33 cellular contexts compared by ENCODE assay signal in the genomic region with DNA sequence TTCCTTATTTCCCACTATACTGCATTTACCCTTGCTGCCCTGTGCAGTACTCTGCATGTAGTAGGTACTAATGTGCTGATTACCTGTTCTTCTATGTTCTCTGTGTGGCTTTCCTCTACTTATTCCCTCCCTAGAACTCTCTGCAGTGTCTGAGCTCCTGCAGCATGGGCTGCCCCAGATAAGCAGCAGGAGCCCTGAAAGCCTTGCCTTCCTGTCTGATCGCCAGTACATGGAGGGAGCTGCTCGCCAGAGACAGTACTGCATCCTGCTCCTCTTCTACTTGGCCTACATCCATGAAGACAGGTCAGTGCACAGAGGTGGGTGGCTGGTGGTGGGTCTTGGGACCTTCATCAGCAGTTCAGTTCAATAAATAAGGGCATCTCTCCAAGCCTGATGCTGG. TPM values are rescaled to one million over a fixed set of nuclear protein-coding genes. Genes with fewer than 3 reads are reported as not detected.
"Had no signal": no experiment of that assay in that cellular context is flagged by ENCODE, and none has a peak within 500 bp of the region (broad histone marks: within the 10 kb centered on the region; RNA-seq: fewer than 3 reads in every experiment).

No MANE protein-coding gene starts in this region.

- H3K27me3 Mint-ChIP-seq: activated CD4-positive, alpha-beta memory T cell treated with anti-CD3 and anti-CD28 coated beads for 36 hours; activated CD4-positive, alpha-beta T cell treated with anti-CD3 and anti-CD28 coated beads for 36 hours; activated CD4-positive, alpha-beta T cell treated with anti-CD3 and anti-CD28 coated beads, Interleukin-2, amount 10 ng/mL, durations not matched to agents 24 days and 14 days; activated naive CD4-positive, alpha-beta T cell treated with anti-CD3 and anti-CD28 coated beads, Interleukin-2, amount 50 U/mL, for 24 hours; activated naive CD8-positive, alpha-beta T cell treated with anti-CD3 and anti-CD28 coated beads for 36 hours; activated naive CD8-positive, alpha-beta T cell treated with anti-CD3 and anti-CD28 coated beads, Interleukin-2, amount 50 U/mL, for 24 hours; effector memory CD8-positive, alpha-beta T cell; T-helper 17 cell had no signal

- H3K27ac Mint-ChIP-seq: activated CD4-positive, alpha-beta memory T cell treated with anti-CD3 and anti-CD28 coated beads for 36 hours; activated CD4-positive, alpha-beta T cell treated with anti-CD3 and anti-CD28 coated beads for 36 hours; activated CD4-positive, alpha-beta T cell treated with anti-CD3 and anti-CD28 coated beads, Interleukin-2, amount 10 ng/mL, durations not matched to agents 24 days and 14 days; activated CD8-positive, alpha-beta memory T cell treated with anti-CD3 and anti-CD28 coated beads, Interleukin-2, amount 10 ng/mL, durations not matched to agents 7 days and 5 days; activated CD8-positive, alpha-beta T cell treated with anti-CD3 and anti-CD28 coated beads, Interleukin-2, amount 10 ng/mL, durations not matched to agents 7 days and 5 days; activated naive CD4-positive, alpha-beta T cell treated with anti-CD3 and anti-CD28 coated beads for 36 hours; activated naive CD4-positive, alpha-beta T cell treated with anti-CD3 and anti-CD28 coated beads, Interleukin-2, amount 50 U/mL, for 24 hours; activated naive CD8-positive, alpha-beta T cell treated with anti-CD3 and anti-CD28 coated beads for 36 hours; activated naive CD8-positive, alpha-beta T cell treated with anti-CD3 and anti-CD28 coated beads, Interleukin-2, amount 50 U/mL, for 24 hours; activated T-helper 1 cell treated with anti-CD3 and anti-CD28 coated beads, Interleukin-12 subunit alpha, Interleukin-12 subunit beta, Interleukin-2, Interleukin-4 antibody, amounts not matched to agents 30 ng/mL and 10 ng/mL and 1 ng/mL, durations not matched to agents 14 hours and 24 hours and 36 hours; activated T-helper 2 cell treated with anti-CD3 and anti-CD28 coated beads, Interferon-gamma antibody, Interleukin-2, Interleukin-4, amounts not matched to agents 10 μg/mL and 5 μg/mL and 100 μg/mL, durations not matched to agents 14 hours and 24 hours and 36 hours; effector memory CD8-positive, alpha-beta T cell; T-helper 17 cell; T-helper 2 cell treated with Interferon-gamma antibody and Interleukin-4, amounts not matched to agents 5 μg/mL and 100 μg/mL, for 36 hours had no signal

- H3K4me1 Mint-ChIP-seq: activated CD4-positive, alpha-beta T cell treated with anti-CD3 and anti-CD28 coated beads for 36 hours; activated CD4-positive, alpha-beta T cell treated with anti-CD3 and anti-CD28 coated beads, Interleukin-2, amount 10 ng/mL, durations not matched to agents 24 days and 14 days; activated CD8-positive, alpha-beta memory T cell treated with anti-CD3 and anti-CD28 coated beads, Interleukin-2, amount 10 ng/mL, durations not matched to agents 7 days and 5 days; activated naive CD4-positive, alpha-beta T cell treated with anti-CD3 and anti-CD28 coated beads, Interleukin-2, amount 50 U/mL, for 24 hours; activated naive CD8-positive, alpha-beta T cell treated with anti-CD3 and anti-CD28 coated beads for 36 hours had no signal

- H3K4me3 Mint-ChIP-seq: activated CD4-positive, alpha-beta memory T cell treated with anti-CD3 and anti-CD28 coated beads for 36 hours; activated CD4-positive, alpha-beta T cell treated with anti-CD3 and anti-CD28 coated beads for 36 hours; activated CD4-positive, alpha-beta T cell treated with anti-CD3 and anti-CD28 coated beads, Interleukin-2, amount 10 ng/mL, durations not matched to agents 24 days and 14 days; activated CD8-positive, alpha-beta memory T cell treated with anti-CD3 and anti-CD28 coated beads, Interleukin-2, amount 10 ng/mL, durations not matched to agents 7 days and 5 days; activated CD8-positive, alpha-beta T cell treated with anti-CD3 and anti-CD28 coated beads, Interleukin-2, amount 10 ng/mL, durations not matched to agents 7 days and 5 days; activated naive CD4-positive, alpha-beta T cell treated with anti-CD3 and anti-CD28 coated beads for 36 hours; activated naive CD4-positive, alpha-beta T cell treated with anti-CD3 and anti-CD28 coated beads, Interleukin-2, amount 50 U/mL, for 24 hours; activated naive CD8-positive, alpha-beta T cell treated with anti-CD3 and anti-CD28 coated beads for 36 hours; activated naive CD8-positive, alpha-beta T cell treated with anti-CD3 and anti-CD28 coated beads, Interleukin-2, amount 50 U/mL, for 24 hours; activated T-helper 1 cell treated with anti-CD3 and anti-CD28 coated beads, Interleukin-12 subunit alpha, Interleukin-12 subunit beta, Interleukin-2, Interleukin-4 antibody, amounts not matched to agents 30 ng/mL and 10 ng/mL and 1 ng/mL, durations not matched to agents 14 hours and 24 hours and 36 hours; effector memory CD8-positive, alpha-beta T cell; T-helper 17 cell; T-helper 2 cell treated with Interferon-gamma antibody and Interleukin-4, amounts not matched to agents 5 μg/mL and 100 μg/mL, for 36 hours had no signal

- ATAC-seq: activated CD4-positive, alpha-beta T cell treated with anti-CD3 and anti-CD28 coated beads for 36 hours; activated CD8-positive, alpha-beta memory T cell treated with anti-CD3 and anti-CD28 coated beads, Interleukin-2, amount 10 ng/mL, durations not matched to agents 7 days and 5 days; activated CD8-positive, alpha-beta T cell treated with anti-CD3 and anti-CD28 coated beads, Interleukin-2, amount 10 ng/mL, durations not matched to agents 7 days and 5 days; activated naive CD8-positive, alpha-beta T cell treated with anti-CD3 and anti-CD28 coated beads, Interleukin-2, amount 50 U/mL, for 24 hours; body of pancreas; effector memory CD8-positive, alpha-beta T cell; foreskin keratinocyte; gastrocnemius medialis; T-helper 17 cell had no signal

- H3K9me3 Mint-ChIP-seq: activated CD4-positive, alpha-beta memory T cell treated with anti-CD3 and anti-CD28 coated beads for 36 hours; activated CD4-positive, alpha-beta T cell treated with anti-CD3 and anti-CD28 coated beads, Interleukin-2, amount 10 ng/mL, durations not matched to agents 24 days and 14 days; activated naive CD4-positive, alpha-beta T cell treated with anti-CD3 and anti-CD28 coated beads for 36 hours; activated naive CD4-positive, alpha-beta T cell treated with anti-CD3 and anti-CD28 coated beads, Interleukin-2, amount 50 U/mL, for 24 hours; activated naive CD8-positive, alpha-beta T cell treated with anti-CD3 and anti-CD28 coated beads for 36 hours; activated naive CD8-positive, alpha-beta T cell treated with anti-CD3 and anti-CD28 coated beads, Interleukin-2, amount 50 U/mL, for 24 hours; activated T-helper 1 cell treated with anti-CD3 and anti-CD28 coated beads, Interleukin-12 subunit alpha, Interleukin-12 subunit beta, Interleukin-2, Interleukin-4 antibody, amounts not matched to agents 30 ng/mL and 10 ng/mL and 1 ng/mL, durations not matched to agents 14 hours and 24 hours and 36 hours; activated T-helper 2 cell treated with anti-CD3 and anti-CD28 coated beads, Interferon-gamma antibody, Interleukin-2, Interleukin-4, amounts not matched to agents 10 μg/mL and 5 μg/mL and 100 μg/mL, durations not matched to agents 14 hours and 24 hours and 36 hours; effector memory CD8-positive, alpha-beta T cell; T-helper 2 cell treated with Interferon-gamma antibody and Interleukin-4, amounts not matched to agents 5 μg/mL and 100 μg/mL, for 36 hours had no signal

- DNase-seq: activated CD4-positive, alpha-beta memory T cell treated with anti-CD3 and anti-CD28 coated beads for 36 hours; activated CD4-positive, alpha-beta T cell treated with anti-CD3 and anti-CD28 coated beads for 36 hours; activated CD4-positive, alpha-beta T cell treated with anti-CD3 and anti-CD28 coated beads, Interleukin-2, amount 10 ng/mL, durations not matched to agents 24 days and 14 days; activated CD4-positive, CD25-positive, alpha-beta regulatory T cell; activated CD4-positive, CD25-positive, alpha-beta regulatory T cell treated with anti-CD3 and anti-CD28 coated beads, Interleukin-2, amount 50 U/mL, for 72 hours; activated CD8-positive, alpha-beta memory T cell treated with anti-CD3 and anti-CD28 coated beads, Interleukin-2, amount 10 ng/mL, durations not matched to agents 7 days and 5 days; activated CD8-positive, alpha-beta memory T cell treated with anti-CD3 and anti-CD28 coated beads, Interleukin-2, amount 50 U/mL, for 4 hours; activated CD8-positive, alpha-beta T cell treated with anti-CD3 and anti-CD28 coated beads, Interleukin-2, amount 10 ng/mL, durations not matched to agents 7 days and 5 days; activated effector memory CD4-positive, alpha-beta T cell treated with anti-CD3 and anti-CD28 coated beads, Interleukin-2, amount 50 U/mL, for 16 hours; activated naive CD4-positive, alpha-beta T cell treated with anti-CD3 and anti-CD28 coated beads for 36 hours; activated naive CD8-positive, alpha-beta T cell treated with anti-CD3 and anti-CD28 coated beads for 36 hours; activated naive CD8-positive, alpha-beta T cell treated with anti-CD3 and anti-CD28 coated beads, Interleukin-2, amount 50 U/mL, for 24 hours; activated T-cell treated with anti-CD3 and anti-CD28 coated beads, Interleukin-2, amount 50 U/mL, for 1 hour; activated T-cell treated with anti-CD3 and anti-CD28 coated beads, Interleukin-2, amount 50 U/mL, for 48 hours; adrenal gland; amygdala; aorta; body of pancreas; cortex of kidney; dermis blood vessel endothelial cell; effector CD4-positive, alpha-beta T cell; effector memory CD8-positive, alpha-beta T cell; erythroblast; foreskin keratinocyte; gastrocnemius medialis; heart right ventricle; T-helper 1 cell; T-helper 17 cell; T1000 had no signal

RNA-seq across cellular contexts. Expression of a gene that starts 58.9 kb away (rescaled TPM):
- total RNA-seq: body of pancreas, foreskin keratinocyte had no signal
